Comparison of ENCODE assay signal across 8 cellular contexts in genomic region chr9:136283291-136284235, GRCh38. TPM values are rescaled to one million over a fixed set of nuclear protein-coding genes. Genes with fewer than 3 reads are reported as not detected.
DNase-seq lines count a peak whose midpoint lies in the region; ATAC-seq and TF ChIP-seq lines count a peak whose summit lies in the region.

No MANE protein-coding gene starts in this region.

- H3K9me2 ChIP-seq in PC-3 (replicated peaks; ENCODE audit: low read length) (no peaks in the 10 kb centered on the region), neural cell (ENCODE audit: insufficient read depth, low read length) (no peaks in the 10 kb centered on the region)

- no peaks in the 10 kb centered on the region for H3K36me3 ChIP-seq in PC-3 (ENCODE audit: low read depth, low read length)
- H3K36me3 ChIP-seq in neural cell (ENCODE audit: insufficient read depth, low read length), result no peaks in the 10 kb centered on the region

- POLR2A ChIA-PET in PC-3 (lab: Charles Lee; ENCODE audit: unreplicated experiment), result no interaction called here

- peak; percentile 87 for TF ChIP-seq RAD21 in neural cell (conservative IDR thresholded peaks at IDR 0.05)

- peaks cover 11 to 12% of the 10 kb centered on the region in 2 donors for H3K27me3 Mint-ChIP-seq in stimulated activated naive B cell treated with anti-CD40 and anti-IgM and Interleukin-4, amounts not matched to agents 10 μg/mL and 1 μg/mL and 100 μg/mL, for 72 hours

- peak; percentile 93 for DNase-seq in AG08396 (ENCODE audit: low spot score)
- peak in 65 of 76 experiments; percentile 6 to 79 (median 52) for DNase-seq in HUDEP-2 (lab: John Stamatoyannopoulos, UW; ENCODE audit: unreplicated experiment in 76 of 76)
- peak; percentile 76 for DNase-seq in PC-3
- peak; percentile 82 to 86 for DNase-seq in activated T-cell treated with anti-CD3 and anti-CD28 coated beads, Interleukin-2, amount 50 U/mL, for 48 hours
- peak; percentile 73 for DNase-seq in fibroblast of pulmonary artery (ENCODE audit: low read depth)
- DNase-seq in stimulated activated naive B cell treated with anti-CD40 and anti-IgM and Interleukin-4, amounts not matched to agents 10 μg/mL and 1 μg/mL and 100 μg/mL, for 72 hours, result peak; percentile 82

- H3K4me3 Mint-ChIP-seq in stimulated activated naive B cell treated with anti-CD40 and anti-IgM and Interleukin-4, amounts not matched to agents 10 μg/mL and 1 μg/mL and 100 μg/mL, for 72 hours, result peak overlapping the region; percentile 73 to 76

- CTCF ChIA-PET in PC-3 (lab: Charles Lee), result interaction anchor here (0.6 to 1.0 kb wide), 2 partner anchors 18 to 64 kb away, joined by 3 read pairs; no protein-coding TSS in a partner anchor

- H3K9me3 Mint-ChIP-seq in stimulated activated naive B cell treated with anti-CD40 and anti-IgM and Interleukin-4, amounts not matched to agents 10 μg/mL and 1 μg/mL and 100 μg/mL, for 72 hours, result no peaks in the 10 kb centered on the region

- no TSS peak for BruUV-seq in PC-3 (replicated peaks; lab: Mats Ljungman, UMichigan)

- H3F3A ChIP-seq in PC-3 (ENCODE audit: low read length, unreplicated experiment) (no peaks in the 10 kb centered on the region), neural cell (ENCODE audit: insufficient read depth, low read length, poor library complexity, severe bottlenecking) (no peaks in the 10 kb centered on the region)

- H4K20me1 ChIP-seq in PC-3 (ENCODE audit: low read length) (no peaks in the 10 kb centered on the region), neural cell (ENCODE audit: insufficient read depth) (no peaks in the 10 kb centered on the region)

- H3K9me3 ChIP-seq in PC-3 (ENCODE audit: low read length) (no peaks in the 10 kb centered on the region), neural cell (ENCODE audit: low read length) (no peaks in the 10 kb centered on the region)

- peaks cover 16 to 24% of the 10 kb centered on the region in 2 donors for H3K4me1 Mint-ChIP-seq in stimulated activated naive B cell treated with anti-CD40 and anti-IgM and Interleukin-4, amounts not matched to agents 10 μg/mL and 1 μg/mL and 100 μg/mL, for 72 hours

- no peak for TF ChIP-seq EP300 in neural cell (conservative IDR thresholded peaks at IDR 0.05; ENCODE audit: poor library complexity, severe bottlenecking)

- ATAC-seq in GM18870 (IDR thresholded peaks at IDR 0.05; ENCODE audit: unreplicated experiment) (peak; percentile 61), PC-3 (peak; percentile 98)
- peak; percentile 94 to 95 for ATAC-seq in stimulated activated naive B cell treated with anti-CD40 and anti-IgM and Interleukin-4, amounts not matched to agents 10 μg/mL and 1 μg/mL and 100 μg/mL, for 72 hours (replicated peaks)

- H3K4me3 ChIP-seq in PC-3 (ENCODE audit: low read length), result peak overlapping the region; percentile 68
- no peak overlapping the region for H3K4me3 ChIP-seq in fibroblast of pulmonary artery (replicated peaks; ENCODE audit: low read depth, low read length)
- no peak overlapping the region for H3K4me3 ChIP-seq in neural cell (ENCODE audit: low read length)

- no peaks in the 10 kb centered on the region for H3K36me3 Mint-ChIP-seq in stimulated activated naive B cell treated with anti-CD40 and anti-IgM and Interleukin-4, amounts not matched to agents 10 μg/mL and 1 μg/mL and 100 μg/mL, for 72 hours

- peaks cover 5% of the 10 kb centered on the region; the same call in 1 of the 2 replicates for H3K4me1 ChIP-seq in PC-3 (ENCODE audit: insufficient read depth, low read length)

- H2AFZ ChIP-seq in PC-3 (ENCODE audit: low read length) (peak overlapping the region; percentile 97), neural cell (ENCODE audit: low read depth, low read length) (no peak overlapping the region)

- peak overlapping the region; percentile 73 for H3K27ac Mint-ChIP-seq in stimulated activated naive B cell treated with anti-CD40 and anti-IgM and Interleukin-4, amounts not matched to agents 10 μg/mL and 1 μg/mL and 100 μg/mL, for 72 hours

- H3K9ac ChIP-seq in PC-3 (ENCODE audit: low read length) (no peak overlapping the region; the same call in 1 of the 2 replicates), neural cell (ENCODE audit: low read length) (no peak overlapping the region)

- TF ChIP-seq CTCF in PC-3 (conservative IDR thresholded peaks at IDR 0.05; ENCODE audit: low read depth, low read length) (peak; percentile 75), fibroblast of pulmonary artery (IDR thresholded peaks at IDR 0.05; ENCODE audit: low read length, missing control alignments) (peak; percentile 85), neural cell (IDR thresholded peaks at IDR 0.05; ENCODE audit: poor library complexity, severe bottlenecking) (peak; percentile 91)

- H3K27me3 ChIP-seq in PC-3 (ENCODE audit: low read length) (no peaks in the 10 kb centered on the region), neural cell (ENCODE audit: insufficient read depth, low read depth, low read length) (no peaks in the 10 kb centered on the region)

- H3K27ac ChIP-seq in PC-3 (ENCODE audit: low read length) (no peak overlapping the region), neural cell (ENCODE audit: low read length) (no peak overlapping the region)

- no peaks in the 10 kb centered on the region for H3K79me2 ChIP-seq in PC-3 (ENCODE audit: low read length)
- H3K79me2 ChIP-seq in neural cell (replicated peaks; ENCODE audit: insufficient read depth, low read length), result no peaks in the 10 kb centered on the region

- intact Hi-C loops in PC-3 (cut with micrococcal nuclease), result loop anchor here (5.0 kb wide), 1 partner anchor 146 kb away; no protein-coding TSS in a partner anchor

- peak overlapping the region; percentile 95 for H3K4me2 ChIP-seq in PC-3 (ENCODE audit: low read length)
- no peak overlapping the region for H3K4me2 ChIP-seq in neural cell (ENCODE audit: low read length)

TF ChIP-seq in neural cell, 6 proteins besides CTCF, POLR2A, EP300 and RAD21:
- TF ChIP-seq SMC3 (conservative IDR thresholded peaks at IDR 0.05; ENCODE audit: poor library complexity) (peak; percentile 89), POLR2AphosphoS5 (IDR thresholded peaks at IDR 0.05) (no peak)

RNA-seq across cellular contexts. Expression of gene CCDC187, which starts 20.3 kb away (rescaled TPM):
- 0.04 TPM in 1 of 2 replicates, not detected in the other for total RNA-seq in PC-3 (2014; rRNA removed)
- polyA plus RNA-seq in neural cell, result not detected in 2 replicates
- polyA minus RNA-seq in neural cell, result not detected in 2 replicates

RNA-seq across cellular contexts. Expression of gene QSOX2, which starts 38.0 kb away (rescaled TPM):
- total RNA-seq in PC-3 (2014; rRNA removed), result 9.9 and 10.7 TPM in 2 replicates
- polyA plus RNA-seq in neural cell, result 20.7 and 25.1 TPM in 2 replicates
- polyA minus RNA-seq in neural cell, result 12.7 and 17.8 TPM in 2 replicates

RNA-seq across cellular contexts. Expression of gene GPSM1, which starts 43.8 kb away (rescaled TPM):
- total RNA-seq in PC-3 (2014; rRNA removed), result 26.9 and 27.8 TPM in 2 replicates
- polyA plus RNA-seq in neural cell, result 117 and 148 TPM in 2 replicates
- polyA minus RNA-seq in neural cell, result 112 and 142 TPM in 2 replicates
